21 cellular contexts compared by ENCODE assay signal in genomic region chr7:19964198-19964597, GRCh38.
DNase-seq lines count a peak whose midpoint lies in the region; ATAC-seq and TF ChIP-seq lines count a peak whose summit lies in the region.
"Had no signal": no experiment of that assay in that cellular context is flagged by ENCODE, and none has a peak within 500 bp of the region (broad histone marks: within the 10 kb centered on the region; RNA-seq: fewer than 3 reads in every experiment).

No MANE protein-coding gene starts in this region.

- no peak for ATAC-seq in HG03097 (IDR thresholded peaks at IDR 0.05; ENCODE audit: low FRiP score, unreplicated experiment)
- ATAC-seq: natural killer cell treated with Interleukin-12 subunit alpha and Interleukin-12 subunit beta and Interleukin-15 and Interleukin-18, amount 100 ng/mL, for 72 hours; stimulated activated effector memory CD8-positive, alpha-beta T cell treated with anti-CD3 and anti-CD28 coated beads, Interleukin-12 subunit alpha, Interleukin-12 subunit beta, amount 100 ng/mL, for 72 hours had no signal

- no peak overlapping the region for H3K4me3 ChIP-seq in brain microvascular endothelial cell (ENCODE audit: low read depth, low read length)
- H3K4me3 ChIP-seq: prostate gland, thyroid gland had no signal

- H3K36me3 ChIP-seq in brain microvascular endothelial cell (replicated peaks), result no peaks in the 10 kb centered on the region
- H3K36me3 ChIP-seq: prostate gland, thyroid gland had no signal

- TF ChIP-seq CTCF in brain microvascular endothelial cell (IDR thresholded peaks at IDR 0.05; ENCODE audit: low read depth, low read length, missing control alignments), result no peak

- H3K27me3 ChIP-seq in brain microvascular endothelial cell (replicated peaks), result no peaks in the 10 kb centered on the region
- H3K27me3 ChIP-seq: thyroid gland had no signal

- no peak overlapping the region for H3K27ac ChIP-seq in brain microvascular endothelial cell
- H3K27ac ChIP-seq: prostate gland, thyroid gland had no signal

- in situ Hi-C loops in brain microvascular endothelial cell (cut with HindIII; ENCODE audit: low pct_ligation_motif_present, low sequenced_read_pairs), result no loop called here

- DNase-seq in A172 (ENCODE audit: low spot score), result peak; percentile 20
- peak; percentile 46 for DNase-seq in GM03348 (ENCODE audit: low spot score)
- DNase-seq in brain microvascular endothelial cell, result peak; percentile 41
- DNase-seq in kidney glomerular epithelial cell (lab: John Stamatoyannopoulos, UW), result peak; percentile 29
- no peak for DNase-seq in NCI-H82 (lab: John Stamatoyannopoulos, UW)
- no peak for DNase-seq in activated CD4-positive, alpha-beta T cell treated with anti-CD3 and anti-CD28 coated beads for 48 hours
- no peak for DNase-seq in activated CD8-positive, alpha-beta memory T cell treated with anti-CD3 and anti-CD28 coated beads for 24 hours
- DNase-seq: activated gamma-delta T cell treated with Interleukin-2 at 50 U/mL for 16 hours, activated T-cell treated with anti-CD3 and anti-CD28 coated beads for 4 hours, endodermal cell, foreskin melanocyte, Kasumi-1, NCI-H1092 treated with DMSO at 0.1 percent for 48 hours, NCI-H2081 treated with DMSO at 0.1 percent for 48 hours, NCI-H524 treated with DMSO at 0.1 percent for 48 hours, T-helper 1 cell, thyroid gland had no signal

Comparison
In these comparisons a context has a peak if more than half of its experiments do, and no peak if none do; other contexts are left out.
1. DNase-seq: peak in A172 (single experiment), GM03348 (single experiment), brain microvascular endothelial cell (single experiment) and kidney glomerular epithelial cell (single experiment); none in NCI-H82 (single experiment), activated CD4-positive, alpha-beta T cell treated with anti-CD3 and anti-CD28 coated beads for 48 hours (single experiment) and activated CD8-positive, alpha-beta memory T cell treated with anti-CD3 and anti-CD28 coated beads for 24 hours (single experiment).